13 cellular contexts compared by ENCODE assay signal in the genomic region with DNA sequence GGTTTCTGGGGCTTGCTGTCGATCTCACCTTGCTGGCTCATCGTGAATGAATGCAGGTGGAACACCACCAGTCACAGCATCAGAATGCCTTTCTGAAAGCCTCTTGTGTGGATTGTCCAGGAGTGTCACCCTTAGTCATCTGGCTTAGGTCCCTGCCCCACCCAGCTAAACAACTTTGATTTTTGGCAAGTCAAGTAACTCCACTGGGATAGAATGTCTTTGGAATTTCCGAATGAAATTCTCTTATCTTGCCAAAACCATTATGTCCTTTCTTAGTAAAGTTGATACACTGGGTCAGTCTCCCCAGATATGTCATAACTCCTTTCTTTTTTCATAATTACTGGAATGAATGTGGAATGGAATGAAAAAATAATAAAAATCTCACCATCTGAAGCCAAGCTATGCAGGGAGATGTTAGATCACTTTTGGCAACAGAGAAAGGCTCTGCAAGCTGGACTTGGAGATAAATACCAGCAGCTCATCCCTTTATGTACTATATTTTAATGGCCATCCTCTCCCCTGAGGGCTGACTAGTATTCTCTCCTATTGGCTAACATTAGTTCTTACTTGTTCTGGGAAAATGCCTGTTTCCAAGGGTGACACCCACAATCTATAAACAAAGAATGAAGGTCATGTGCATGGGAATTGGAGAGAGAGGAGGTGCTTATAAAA. TPM values are rescaled to one million over a fixed set of nuclear protein-coding genes. Genes with fewer than 3 reads are reported as not detected.
A peak's percentile ranks its signal among the peaks of the same experiment; 100 is the strongest.
DNase-seq lines count a peak whose midpoint lies in the region; ATAC-seq, FAIRE-seq and TF ChIP-seq lines count a peak whose summit lies in the region.
"Had no signal": no experiment of that assay in that cellular context is flagged by ENCODE, and none has a peak within 500 bp of the region (broad histone marks: within the 10 kb centered on the region; RNA-seq: fewer than 3 reads in every experiment).

No MANE protein-coding gene starts in this region.

- DNase-seq in HCEC 1CT (peak; percentile 7), astrocyte of the hippocampus (ENCODE audit: low read depth, low spot score) (peak; percentile 60), left ventricle myocardium superior (no peak), frontal cortex (ENCODE audit: low spot score in 2 of 2) (no peak), prostate gland (ENCODE audit: low spot score) (no peak)
- no peak for DNase-seq in activated CD8-positive, alpha-beta memory T cell treated with anti-CD3 and anti-CD28 coated beads, Interleukin-2, amount 10 ng/mL, durations not matched to agents 7 days and 5 days
- DNase-seq: activated naive CD8-positive, alpha-beta T cell treated with anti-CD3 and anti-CD28 coated beads, Interleukin-2, amount 10 ng/mL, durations not matched to agents 7 days and 5 days; NCI-H82; stimulated activated CD4-positive, alpha-beta T cell treated with anti-CD3 and anti-CD28 coated beads, Interleukin-15, amount 100 ng/mL, for 24 hours had no signal

- no peaks in the 10 kb centered on the region for H3K36me3 ChIP-seq in prostate gland
- H3K36me3 ChIP-seq: thyroid gland had no signal

- H3K27me3 ChIP-seq in prostate gland (replicated peaks; ENCODE audit: insufficient read depth), result no peaks in the 10 kb centered on the region
- H3K27me3 ChIP-seq: thyroid gland had no signal

- H3K9me3 Mint-ChIP-seq in activated CD8-positive, alpha-beta memory T cell treated with anti-CD3 and anti-CD28 coated beads, Interleukin-2, amount 10 ng/mL, durations not matched to agents 7 days and 5 days (ENCODE audit: low read depth), result no peaks in the 10 kb centered on the region
- H3K9me3 Mint-ChIP-seq: activated naive CD8-positive, alpha-beta T cell treated with anti-CD3 and anti-CD28 coated beads, Interleukin-2, amount 10 ng/mL, durations not matched to agents 7 days and 5 days had no signal

- peak; percentile 71 for ATAC-seq in left ventricle myocardium superior
- no peak for ATAC-seq in GM21786 (IDR thresholded peaks at IDR 0.05; ENCODE audit: unreplicated experiment)
- no peak for ATAC-seq in activated CD8-positive, alpha-beta memory T cell treated with anti-CD3 and anti-CD28 coated beads, Interleukin-2, amount 10 ng/mL, durations not matched to agents 7 days and 5 days
- ATAC-seq: activated CD4-positive, CD25-positive, alpha-beta regulatory T cell treated with anti-CD3 and anti-CD28 coated beads, Interleukin-2, amount 50 U/mL, for 24 hours had no signal

- no peaks in the 10 kb centered on the region for H3K36me3 Mint-ChIP-seq in activated CD8-positive, alpha-beta memory T cell treated with anti-CD3 and anti-CD28 coated beads, Interleukin-2, amount 10 ng/mL, durations not matched to agents 7 days and 5 days
- H3K36me3 Mint-ChIP-seq: activated naive CD8-positive, alpha-beta T cell treated with anti-CD3 and anti-CD28 coated beads, Interleukin-2, amount 10 ng/mL, durations not matched to agents 7 days and 5 days had no signal

- H3K9me3 ChIP-seq in prostate gland, result no peaks in the 10 kb centered on the region
- H3K9me3 ChIP-seq: thyroid gland had no signal

- no peak for FAIRE-seq in frontal cortex (lab: Jason Lieb, UNC)

- WGBS in prostate gland, result 45% methylated on average over 3 of the region's 3 CpGs

- intact Hi-C loops in left ventricle myocardium superior (cut with micrococcal nuclease), result no loop called here
- intact Hi-C loops in prostate gland (cut with DNase I), result no loop called here

- no peak overlapping the region for H3K27ac Mint-ChIP-seq in activated CD8-positive, alpha-beta memory T cell treated with anti-CD3 and anti-CD28 coated beads, Interleukin-2, amount 10 ng/mL, durations not matched to agents 7 days and 5 days
- H3K27ac Mint-ChIP-seq: activated naive CD8-positive, alpha-beta T cell treated with anti-CD3 and anti-CD28 coated beads, Interleukin-2, amount 10 ng/mL, durations not matched to agents 7 days and 5 days had no signal

- peaks cover 23% of the 10 kb centered on the region for H3K27me3 Mint-ChIP-seq in activated CD8-positive, alpha-beta memory T cell treated with anti-CD3 and anti-CD28 coated beads, Interleukin-2, amount 10 ng/mL, durations not matched to agents 7 days and 5 days

- H3K4me1 ChIP-seq in prostate gland (replicated peaks), result no peaks in the 10 kb centered on the region

- no peak overlapping the region for H3K4me3 Mint-ChIP-seq in activated CD8-positive, alpha-beta memory T cell treated with anti-CD3 and anti-CD28 coated beads, Interleukin-2, amount 10 ng/mL, durations not matched to agents 7 days and 5 days
- H3K4me3 Mint-ChIP-seq: activated naive CD8-positive, alpha-beta T cell treated with anti-CD3 and anti-CD28 coated beads, Interleukin-2, amount 10 ng/mL, durations not matched to agents 7 days and 5 days had no signal

- TF ChIP-seq CTCF in prostate gland (IDR thresholded peaks at IDR 0.05), result no peak

- TF ChIP-seq POLR2A in prostate gland (IDR thresholded peaks at IDR 0.05), result no peak

- H3K4me3 ChIP-seq in skin epidermis, result no peak overlapping the region
- H3K4me3 ChIP-seq in prostate gland, result no peak overlapping the region
- H3K4me3 ChIP-seq: thyroid gland had no signal

- H3K27ac ChIP-seq in skin epidermis (peak overlapping the region in 16 of 21 experiments; percentile 21 to 76 (median 49)), prostate gland (no peak overlapping the region)

- CTCF ChIA-PET in activated CD8-positive, alpha-beta memory T cell treated with anti-CD3 and anti-CD28 coated beads, Interleukin-2, amount 10 ng/mL, durations not matched to agents 7 days and 5 days (lab: Charles Lee), result no interaction called here

- H3K4me1 Mint-ChIP-seq in activated CD8-positive, alpha-beta memory T cell treated with anti-CD3 and anti-CD28 coated beads, Interleukin-2, amount 10 ng/mL, durations not matched to agents 7 days and 5 days, result no peaks in the 10 kb centered on the region
- H3K4me1 Mint-ChIP-seq: activated naive CD8-positive, alpha-beta T cell treated with anti-CD3 and anti-CD28 coated beads, Interleukin-2, amount 10 ng/mL, durations not matched to agents 7 days and 5 days had no signal

RNA-seq across cellular contexts. Expression of gene INSIG2, which starts 35.4 kb away (rescaled TPM):
- 12.0 TPM for total RNA-seq in left ventricle myocardium superior
- 28.1 TPM for total RNA-seq in frontal cortex
- total RNA-seq in prostate gland, result 10 to 100 TPM; 12.6 to 15.7 TPM
- total RNA-seq in activated CD8-positive, alpha-beta memory T cell treated with anti-CD3 and anti-CD28 coated beads, Interleukin-2, amount 10 ng/mL, durations not matched to agents 7 days and 5 days, result 10 to 100 TPM; 21.7 to 22.2 TPM

Comparison
In these comparisons a context has a peak if more than half of its experiments do, and no peak if none do; other contexts are left out.
1. DNase-seq: peak in HCEC 1CT (single experiment) and astrocyte of the hippocampus (single experiment); none in left ventricle myocardium superior (single experiment), frontal cortex (0 of 2), prostate gland (single experiment) and activated CD8-positive, alpha-beta memory T cell treated with anti-CD3 and anti-CD28 coated beads, Interleukin-2, amount 10 ng/mL, durations not matched to agents 7 days and 5 days (single experiment).
2. H3K27ac ChIP-seq: peak in skin epidermis (16 of 21); none in prostate gland (0 of 2).